In the genomic region with DNA sequence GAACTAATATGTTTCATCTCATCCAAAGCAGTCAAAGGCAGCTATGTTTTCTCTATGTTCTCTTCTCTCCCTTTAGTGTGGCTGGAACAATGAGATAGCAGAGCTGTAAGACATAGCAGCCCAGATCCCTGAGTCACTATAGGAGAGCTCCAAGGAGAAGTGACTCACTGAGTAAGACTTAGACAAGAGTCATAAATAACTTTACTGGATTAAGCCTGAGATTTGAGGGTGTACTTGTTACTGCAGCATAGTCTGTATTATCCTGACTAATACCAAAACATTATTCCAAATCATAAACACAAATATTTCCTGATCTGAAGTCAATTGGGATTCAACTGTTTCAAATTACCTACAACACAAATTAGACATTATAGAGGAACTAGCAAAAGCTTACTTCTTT, we compare ENCODE assay signal across 36 cellular contexts. TPM values are rescaled to one million over a fixed set of nuclear protein-coding genes. Genes with fewer than 3 reads are reported as not detected.
"Had no signal": no experiment of that assay in that cellular context is flagged by ENCODE, and none has a peak within 500 bp of the region (broad histone marks: within the 10 kb centered on the region; RNA-seq: fewer than 3 reads in every experiment).

No MANE protein-coding gene starts in this region.

- ATAC-seq: left lung; lower lobe of right lung; stimulated activated naive B cell treated with anti-CD40 and anti-IgM and Interleukin-4, amounts not matched to agents 10 μg/mL and 1 μg/mL and 100 μg/mL, for 72 hours; WTC11 had no signal

- H3K4me3 ChIP-seq: left lung, lower lobe of right lung, sigmoid colon, smooth muscle cell, stomach, thyroid gland, upper lobe of left lung had no signal

- H3K27ac ChIP-seq: brain microvascular endothelial cell, epithelial cell of prostate, left lung, lower lobe of right lung, sigmoid colon, stomach, thyroid gland, upper lobe of left lung had no signal

- H3K9me3 ChIP-seq: lower lobe of right lung, sigmoid colon, stomach, thyroid gland, upper lobe of left lung had no signal

- H3K36me3 ChIP-seq: brain microvascular endothelial cell, left lung, lower lobe of right lung, sigmoid colon, stomach, thyroid gland, upper lobe of left lung had no signal

- DNase-seq: activated CD4-positive, alpha-beta memory T cell treated with anti-CD3 and anti-CD28 coated beads, Interleukin-2, amount 10 ng/mL, durations not matched to agents 7 days and 5 days; activated CD4-positive, alpha-beta T cell treated with anti-CD3 and anti-CD28 coated beads for 1 hour; activated CD4-positive, alpha-beta T cell treated with anti-CD3 and anti-CD28 coated beads, Interleukin-2, amount 10 ng/mL, durations not matched to agents 7 days and 5 days; activated CD8-positive, alpha-beta memory T cell treated with anti-CD3 and anti-CD28 coated beads, Interleukin-2, amount 50 U/mL, for 48 hours; activated gamma-delta T cell; activated naive CD4-positive, alpha-beta T cell treated with anti-CD3 and anti-CD28 coated beads, Interleukin-2, amount 10 ng/mL, durations not matched to agents 7 days and 5 days; activated naive CD8-positive, alpha-beta T cell treated with anti-CD3 and anti-CD28 coated beads, Interleukin-2, amount 10 ng/mL, durations not matched to agents 7 days and 5 days; activated T-cell treated with anti-CD3 and anti-CD28 coated beads, Interleukin-2, amount 50 U/mL, for 24 hours; brain microvascular endothelial cell; central memory CD4-positive, alpha-beta T cell; endodermal cell; head of caudate nucleus; hypothalamus; immature natural killer cell; left lung; lower lobe of right lung; sigmoid colon; stimulated activated CD4-positive, alpha-beta T cell treated with anti-CD3 and anti-CD28 coated beads, Interleukin-1b, Interleukin-23, amount 100 ng/mL, for 48 hours; stimulated activated CD4-positive, alpha-beta T cell treated with anti-CD3 and anti-CD28 coated beads, Interleukin-4, amount 100 ng/mL, for 4 hours; stimulated activated CD8-positive, alpha-beta memory T cell treated with anti-CD3 and anti-CD28 coated beads, Interleukin-4, amount 100 ng/mL, for 48 hours; stimulated activated naive B cell treated with anti-CD40 and anti-IgM and Interleukin-4, amounts not matched to agents 10 μg/mL and 1 μg/mL and 100 μg/mL, for 72 hours; stomach; T-helper 2 cell; thyroid gland; upper lobe of left lung had no signal

- H3K4me2 ChIP-seq: smooth muscle cell had no signal

- H3K4me1 ChIP-seq: left lung, lower lobe of right lung, sigmoid colon, stomach, thyroid gland, upper lobe of left lung had no signal

- H3K27me3 ChIP-seq: brain microvascular endothelial cell, left lung, sigmoid colon, stomach, thyroid gland, upper lobe of left lung had no signal

RNA-seq across cellular contexts. Expression of a gene that starts 3.9 kb away (rescaled TPM):
- total RNA-seq: activated CD4-positive, alpha-beta memory T cell treated with anti-CD3 and anti-CD28 coated beads, Interleukin-2, amount 10 ng/mL, durations not matched to agents 7 days and 5 days; activated CD4-positive, alpha-beta T cell treated with anti-CD3 and anti-CD28 coated beads, Interleukin-2, amount 10 ng/mL, durations not matched to agents 7 days and 5 days; activated naive CD8-positive, alpha-beta T cell treated with anti-CD3 and anti-CD28 coated beads, Interleukin-2, amount 10 ng/mL, durations not matched to agents 7 days and 5 days; astrocyte; endodermal cell; fibroblast of villous mesenchyme; kidney epithelial cell; left lung; lower lobe of right lung; mesenteric fat pad; mucosa of gallbladder; osteocyte; progenitor cell of endocrine pancreas; renal cortical epithelial cell; sigmoid colon; smooth muscle cell; stomach; thyroid gland; WTC11 had no signal
- polyA plus RNA-seq: immature natural killer cell, sigmoid colon, smooth muscle cell, stomach had no signal
